24 cellular contexts compared by ENCODE assay signal in genomic region chr4:119825696-119826095, GRCh38.
"Had no signal": no experiment of that assay in that cellular context is flagged by ENCODE, and none has a peak within 500 bp of the region (broad histone marks: within the 10 kb centered on the region; RNA-seq: fewer than 3 reads in every experiment).

No MANE protein-coding gene starts in this region.

- H2AFZ ChIP-seq: neural progenitor cell had no signal

- H3K9me3 ChIP-seq: gastroesophageal sphincter, prostate gland, sigmoid colon, stomach, thyroid gland had no signal

- H3K36me3 ChIP-seq: gastroesophageal sphincter, heart right ventricle, neural progenitor cell, prostate gland, sigmoid colon, stomach, thyroid gland had no signal

- H3K27ac ChIP-seq: epithelial cell of prostate, foreskin keratinocyte, gastroesophageal sphincter, heart right ventricle, neural progenitor cell, prostate gland, sigmoid colon, stomach, thyroid gland had no signal

- H3K4me1 ChIP-seq: foreskin keratinocyte, heart right ventricle, neural progenitor cell, prostate gland, stomach, thyroid gland had no signal

- H3K27me3 ChIP-seq: foreskin keratinocyte, gastroesophageal sphincter, heart right ventricle, neural progenitor cell, sigmoid colon, stomach, thyroid gland had no signal

- H3K4me3 ChIP-seq: gastroesophageal sphincter, heart right ventricle, lung, neural progenitor cell, prostate gland, sigmoid colon, stomach, thyroid gland had no signal

- ATAC-seq: esophagus mucosa; foreskin keratinocyte; gastroesophageal sphincter; heart right ventricle; left lobe of liver; naive thymus-derived CD4-positive, alpha-beta T cell; right cardiac atrium; stimulated activated effector memory CD8-positive, alpha-beta T cell treated with anti-CD3 and anti-CD28 coated beads, Interleukin-12 subunit alpha, Interleukin-12 subunit beta, amount 100 ng/mL, for 72 hours had no signal

- H3K4me2 ChIP-seq: neural progenitor cell had no signal

- DNase-seq: effector CD8-positive, alpha-beta T cell; endodermal cell; glutamatergic neuron; heart right ventricle; hippocampal formation; mesenchymal stem cell; midbrain; naive thymus-derived CD4-positive, alpha-beta T cell; right cardiac atrium; sigmoid colon; stimulated activated CD4-positive, alpha-beta T cell treated with anti-CD3 and anti-CD28 coated beads, Interleukin-2, amount 100 ng/mL, for 24 hours; stimulated activated CD4-positive, alpha-beta T cell treated with anti-CD3 and anti-CD28 coated beads, Interleukin-4, amount 100 ng/mL, for 24 hours; stimulated activated naive CD4-positive, alpha-beta T cell treated with Interleukin-2 at 50 U/mL for 16 hours; stomach; thyroid gland had no signal

- H3K9ac ChIP-seq: neural progenitor cell had no signal
